ENCODE assay signal across 1 cellular context in the genomic region with DNA sequence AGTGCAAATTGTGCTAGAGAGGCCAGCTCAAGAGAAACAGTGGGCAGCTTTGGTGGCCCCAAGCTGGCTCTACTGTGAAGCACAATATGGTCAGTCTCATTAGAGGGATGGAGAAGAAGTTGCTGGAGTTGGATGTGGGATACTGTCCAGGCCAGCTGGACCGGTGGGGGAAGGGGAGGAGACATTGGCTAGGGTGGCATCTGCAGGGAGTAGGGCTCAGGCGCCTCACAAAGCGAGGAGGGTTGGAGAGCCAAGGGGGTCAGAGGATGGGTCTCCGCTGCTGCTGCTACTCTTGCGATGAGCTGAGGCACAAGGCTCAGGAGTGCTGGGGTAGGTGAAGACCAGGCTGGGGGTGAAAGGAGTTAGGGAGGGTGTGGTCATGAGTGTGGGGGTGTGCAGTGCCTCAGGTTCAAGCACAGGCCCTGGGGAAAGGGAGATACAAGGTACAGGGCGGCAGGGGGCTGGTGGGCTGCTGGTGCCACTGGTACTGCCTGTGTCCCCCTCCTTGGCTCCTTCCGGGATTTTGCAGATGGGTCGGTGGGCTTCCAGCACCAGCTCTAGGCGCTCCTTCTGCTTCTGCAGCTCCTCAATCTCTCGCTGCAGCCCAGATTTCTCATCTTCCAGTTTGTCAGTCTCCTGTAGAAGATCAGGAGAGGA.
TF ChIP-seq lines count a peak whose summit lies in the region.

No MANE protein-coding gene starts in this region.

TF ChIP-seq in endothelial cell of umbilical vein, 7 proteins besides CTCF, POLR2A, EP300 and RAD21:
- TF ChIP-seq GATA2 (IDR thresholded peaks at IDR 0.05; ENCODE audit: insufficient read depth, insufficient read length, low read depth, low read length) = no peak
- peak; percentile 41 for TF ChIP-seq POLR2AphosphoS5 (IDR thresholded peaks at IDR 0.05; ENCODE audit: insufficient read depth, low read depth, low read length)
